ENCODE assay signal across 23 cellular contexts in the genomic region with DNA sequence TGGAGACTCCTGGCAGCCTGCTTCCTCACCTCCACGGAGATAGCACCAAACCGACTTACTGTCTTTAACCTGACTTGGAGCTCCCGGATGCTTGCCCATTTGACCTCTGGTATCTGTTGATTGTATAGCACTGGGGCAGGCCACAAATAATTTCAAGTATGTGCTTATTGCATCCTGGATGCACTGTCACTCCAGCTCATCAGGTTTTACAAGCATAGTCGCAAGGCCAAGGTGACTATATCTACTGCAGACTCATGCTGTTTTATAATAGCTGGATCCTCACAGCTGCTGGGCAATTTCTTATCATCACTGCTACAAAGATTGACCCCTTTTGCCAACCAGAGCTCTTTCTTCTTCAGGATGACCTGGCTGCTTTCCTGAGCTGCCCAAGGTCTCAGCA. TPM values are rescaled to one million over a fixed set of nuclear protein-coding genes. Genes with fewer than 3 reads are reported as not detected.
DNase-seq lines count a peak whose midpoint lies in the region; ATAC-seq and TF ChIP-seq lines count a peak whose summit lies in the region.
"Had no signal": no experiment of that assay in that cellular context is flagged by ENCODE, and none has a peak within 500 bp of the region (broad histone marks: within the 10 kb centered on the region; RNA-seq: fewer than 3 reads in every experiment).

No MANE protein-coding gene starts in this region.

- DNase-seq in Daoy (ENCODE audit: low read depth) (peak; percentile 7), HT1080 (ENCODE audit: low read depth) (peak; percentile 42), Panc1 (ENCODE audit: low read depth, low spot score) (no peak), substantia nigra (lab: John Stamatoyannopoulos, UW) (no peak), esophagus muscularis mucosa (ENCODE audit: extremely low spot score) (no peak)
- no peak for DNase-seq in CD4-positive, alpha-beta T cell
- DNase-seq: Caco-2; CD4-positive, CD25-positive, alpha-beta regulatory T cell; DMS79; H9; IMR-90; MG63; NCI-H1092; NCI-H1436 treated with DMSO at 0.1 percent for 48 hours; NCI-H2081; NCI-H226; NCI-H524; Peyer's patch; T-helper 17 cell had no signal

- H3K4me3 Mint-ChIP-seq in CD4-positive, alpha-beta T cell, result no peak overlapping the region
- H3K4me3 Mint-ChIP-seq: CD4-positive, CD25-positive, alpha-beta regulatory T cell; H9; T-helper 17 cell had no signal

- H3K27ac Mint-ChIP-seq in CD4-positive, alpha-beta T cell, result no peak overlapping the region
- H3K27ac Mint-ChIP-seq: CD4-positive, CD25-positive, alpha-beta regulatory T cell; T-helper 17 cell had no signal

- H3K4me3 ChIP-seq in Panc1 (ENCODE audit: low read depth in 2 of 2, low read length in 2 of 2) (no peak overlapping the region), esophagus muscularis mucosa (no peak overlapping the region)
- H3K4me3 ChIP-seq: MG63, Peyer's patch, SJSA1 had no signal

- H3K36me3 Mint-ChIP-seq in CD4-positive, alpha-beta T cell (ENCODE audit: low read depth), result no peaks in the 10 kb centered on the region
- H3K36me3 Mint-ChIP-seq: CD4-positive, CD25-positive, alpha-beta regulatory T cell had no signal

- H3K36me3 ChIP-seq in Panc1 (ENCODE audit: control insufficient read depth, insufficient read depth, low read length) (no peaks in the 10 kb centered on the region), esophagus muscularis mucosa (no peaks in the 10 kb centered on the region)
- H3K36me3 ChIP-seq: MG63, Peyer's patch, SJSA1 had no signal

- TF ChIP-seq CTCF in Panc1 (IDR thresholded peaks at IDR 0.05) (no peak), esophagus muscularis mucosa (IDR thresholded peaks at IDR 0.05) (no peak)
- no peak for TF ChIP-seq CTCF in CD4-positive, alpha-beta T cell (IDR thresholded peaks at IDR 0.05)

- WGBS in esophagus muscularis mucosa, result 78% methylated on average over 4 of the region's 4 CpGs

- H3K4me1 ChIP-seq in Panc1 (ENCODE audit: control insufficient read depth, insufficient read depth, low read length) (no peaks in the 10 kb centered on the region), esophagus muscularis mucosa (no peaks in the 10 kb centered on the region)
- H3K4me1 ChIP-seq: Caco-2, Peyer's patch, SJSA1 had no signal

- TF ChIP-seq POLR2A in esophagus muscularis mucosa (IDR thresholded peaks at IDR 0.05; ENCODE audit: low read depth), result no peak

- in situ Hi-C loops in Panc1 (cut with HindIII; ENCODE audit: low pct_unique_long_range_greater_than_20kb, low sequenced_read_pairs), result no loop called here

- no peaks in the 10 kb centered on the region for H3K4me1 Mint-ChIP-seq in CD4-positive, alpha-beta T cell (ENCODE audit: low read depth)
- H3K4me1 Mint-ChIP-seq: CD4-positive, CD25-positive, alpha-beta regulatory T cell; H9; T-helper 17 cell had no signal

- H3K9me3 Mint-ChIP-seq in CD4-positive, alpha-beta T cell, result peaks cover 2% of the 10 kb centered on the region
- H3K9me3 Mint-ChIP-seq: H9 had no signal

- intact Hi-C loops in Panc1 (cut with micrococcal nuclease; ENCODE audit: unreplicated experiment), result no loop called here
- intact Hi-C loops in esophagus muscularis mucosa (cut with DNase I), result no loop called here
- intact Hi-C loops in CD4-positive, alpha-beta T cell (cut with DNase I, micrococcal nuclease), result no loop called here

- H3K27me3 Mint-ChIP-seq in CD4-positive, alpha-beta T cell, result no peaks in the 10 kb centered on the region
- H3K27me3 Mint-ChIP-seq: CD4-positive, CD25-positive, alpha-beta regulatory T cell; T-helper 17 cell had no signal

- H3K27me3 ChIP-seq in Panc1 (ENCODE audit: control insufficient read depth, insufficient read depth, low read length) (no peaks in the 10 kb centered on the region), esophagus muscularis mucosa (no peaks in the 10 kb centered on the region)
- H3K27me3 ChIP-seq in CD4-positive, alpha-beta T cell (ENCODE audit: control insufficient read depth, insufficient read depth, low read length), result no peaks in the 10 kb centered on the region
- H3K27me3 ChIP-seq: MG63, Peyer's patch, SJSA1 had no signal

- ATAC-seq in Panc1 (peak; percentile 62), GM18517 (IDR thresholded peaks at IDR 0.05; ENCODE audit: unreplicated experiment) (no peak)
- no peak for ATAC-seq in CD4-positive, alpha-beta T cell (ENCODE audit: poor library complexity)
- ATAC-seq: T-helper 17 cell had no signal

- CTCF ChIA-PET in Panc1 (lab: Charles Lee), result no interaction called here
- CTCF ChIA-PET in CD4-positive, alpha-beta T cell (lab: Charles Lee), result no interaction called here

- POLR2A ChIA-PET in Panc1 (lab: Charles Lee), result no interaction called here
- POLR2A ChIA-PET in CD4-positive, alpha-beta T cell (lab: Charles Lee), result no interaction called here

- BruUV-seq in Panc1 (replicated peaks; lab: Mats Ljungman, UMichigan), result no TSS peak

- H3K9me3 ChIP-seq in Panc1 (ENCODE audit: control insufficient read depth, insufficient read depth, low read depth, low read length) (no peaks in the 10 kb centered on the region), esophagus muscularis mucosa (no peaks in the 10 kb centered on the region)
- H3K9me3 ChIP-seq in CD4-positive, alpha-beta T cell (ENCODE audit: control insufficient read depth, low read length), result no peaks in the 10 kb centered on the region
- H3K9me3 ChIP-seq: Caco-2, MG63, Peyer's patch, SJSA1 had no signal

- H3K27ac ChIP-seq in Panc1 (ENCODE audit: low read length), result no peak overlapping the region
- H3K27ac ChIP-seq in substantia nigra (ENCODE audit: low read depth, low read length, poor library complexity, severe bottlenecking), result peak overlapping the region; percentile 20
- H3K27ac ChIP-seq in esophagus muscularis mucosa (replicated peaks in 1 of 4), result no peak overlapping the region
- H3K27ac ChIP-seq in CD4-positive, alpha-beta T cell (ENCODE audit: low read depth, low read length), result no peak overlapping the region
- H3K27ac ChIP-seq: HL-60, Peyer's patch, SJSA1 had no signal

- TF ChIP-seq EP300 in esophagus muscularis mucosa (IDR thresholded peaks at IDR 0.05), result no peak

RNA-seq across cellular contexts. Expression of a gene that starts 45.6 kb away (rescaled TPM):
- 0.29 and 1.5 TPM in 2 replicates for total RNA-seq in Daoy (2014; rRNA removed; shearing (Covaris generic))
- total RNA-seq in HT1080 (2014; rRNA removed; shearing (Covaris generic)), result 1.5 and 1.7 TPM in 2 replicates
- 0.45 and 1.2 TPM in 2 replicates for polyA plus RNA-seq in HT1080 (2015; cell fraction: cytosol; rRNA removed)
- 0.96 and 1.3 TPM in 2 replicates for polyA plus RNA-seq in HT1080 (2015; cell fraction: nucleus; rRNA removed)
- 0.23 TPM for total RNA-seq in Panc1 (2021; ENCODE audit: unreplicated experiment)
- polyA plus RNA-seq in Panc1 (2012; ENCODE audit: insufficient read length), result not detected
- under 1 TPM in 2 of 4 donors, not detected in 2; 0.06 to 0.78 TPM for total RNA-seq in esophagus muscularis mucosa
- total RNA-seq in CD4-positive, alpha-beta T cell, result not detected
- total RNA-seq: Caco-2; CD4-positive, CD25-positive, alpha-beta regulatory T cell; G401; IMR-90; Peyer's patch; SJSA1; T-helper 17 cell had no signal
- polyA plus RNA-seq: IMR-90 had no signal

Comparison
In these comparisons a context has a peak if more than half of its experiments do, and no peak if none do; other contexts are left out.
1. DNase-seq: peak in Daoy (single experiment) and HT1080 (single experiment); none in Panc1 (single experiment), substantia nigra (0 of 49), esophagus muscularis mucosa (single experiment) and CD4-positive, alpha-beta T cell (0 of 10).